Comparison of ENCODE assay signal across 13 cellular contexts in genomic region chr18:49681387-49681786, GRCh38.
"Had no signal": no experiment of that assay in that cellular context is flagged by ENCODE, and none has a peak within 500 bp of the region (broad histone marks: within the 10 kb centered on the region; RNA-seq: fewer than 3 reads in every experiment).

No MANE protein-coding gene starts in this region.

- H3K4me1 ChIP-seq: gastroesophageal sphincter, lower lobe of right lung, neural progenitor cell, testis had no signal

- H3K27me3 ChIP-seq: gastroesophageal sphincter, neural progenitor cell, right lobe of liver, testis, upper lobe of right lung had no signal

- H3K36me3 ChIP-seq: gastroesophageal sphincter, lower lobe of right lung, neural progenitor cell, right lobe of liver, upper lobe of right lung had no signal

- ATAC-seq: activated CD8-positive, alpha-beta T cell treated with anti-CD3 and anti-CD28 coated beads for 36 hours; gastroesophageal sphincter; lower lobe of right lung; stimulated activated naive CD8-positive, alpha-beta T cell treated with anti-CD3 and anti-CD28 coated beads, Interleukin-15, amount 100 ng/mL, for 72 hours; upper lobe of right lung had no signal

- H3K27ac ChIP-seq: gastroesophageal sphincter, lower lobe of right lung, neural progenitor cell, testis, upper lobe of right lung had no signal

- H3K4me3 ChIP-seq: gastroesophageal sphincter, lower lobe of right lung, neural progenitor cell, right lobe of liver, testis, upper lobe of right lung had no signal

- DNase-seq: activated CD4-positive, alpha-beta T cell treated with anti-CD3 and anti-CD28 coated beads for 4 hours; activated CD8-positive, alpha-beta T cell treated with anti-CD3 and anti-CD28 coated beads for 36 hours; activated gamma-delta T cell; activated T-cell treated with anti-CD3 and anti-CD28 coated beads, Interleukin-2, amount 50 U/mL, for 48 hours; amniotic stem cell; left cardiac atrium; lower lobe of right lung; stimulated activated naive CD8-positive, alpha-beta T cell treated with anti-CD3 and anti-CD28 coated beads, Interleukin-15, amount 100 ng/mL, for 72 hours; testis; upper lobe of right lung had no signal

- H3K9me3 ChIP-seq: gastroesophageal sphincter, lower lobe of right lung, right lobe of liver, testis, upper lobe of right lung had no signal
